In the genomic region with DNA sequence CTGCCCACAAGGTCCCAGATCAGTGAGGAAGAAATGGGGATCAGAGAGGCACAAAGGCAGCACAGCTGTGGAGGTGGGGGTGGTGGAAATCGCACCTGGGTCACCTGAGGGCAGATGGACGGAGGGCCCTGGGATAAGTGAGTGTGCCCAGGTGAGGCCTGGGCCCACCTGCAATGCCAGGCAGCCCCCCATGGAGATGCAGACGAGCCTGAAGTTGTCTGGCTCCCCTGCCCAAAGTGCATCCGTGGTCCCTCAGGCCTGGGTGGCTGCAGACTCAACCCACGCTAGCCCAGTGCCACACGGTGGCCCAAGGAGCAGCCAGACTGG, we compare ENCODE assay signal across 21 cellular contexts.
DNase-seq lines count a peak whose midpoint lies in the region; ATAC-seq lines count a peak whose summit lies in the region.
"Had no signal": no experiment of that assay in that cellular context is flagged by ENCODE, and none has a peak within 500 bp of the region (broad histone marks: within the 10 kb centered on the region; RNA-seq: fewer than 3 reads in every experiment).

No MANE protein-coding gene starts in this region.

- CTCF ChIA-PET in activated naive CD4-positive, alpha-beta T cell treated with anti-CD3 and anti-CD28 coated beads for 36 hours (lab: Charles Lee): interaction anchor here (0.6 kb wide), 1 partner anchor 51 kb away, joined by 3 read pairs; no protein-coding TSS in a partner anchor

- no peak overlapping the region for H2AK5ac ChIP-seq in mesendoderm (ENCODE audit: low read length)

- peaks cover 7% of the 10 kb centered on the region for H3K9me3 Mint-ChIP-seq in memory B cell
- H3K9me3 Mint-ChIP-seq in activated naive CD4-positive, alpha-beta T cell treated with anti-CD3 and anti-CD28 coated beads for 36 hours: no peaks in the 10 kb centered on the region

- no peak overlapping the region for H3K56ac ChIP-seq in mesendoderm (ENCODE audit: low read length)

- H3K27ac Mint-ChIP-seq in memory B cell: peak overlapping the region; percentile 15
- H3K27ac Mint-ChIP-seq in activated naive CD4-positive, alpha-beta T cell treated with anti-CD3 and anti-CD28 coated beads for 36 hours: no peak overlapping the region

- DNase-seq in memory B cell (ENCODE audit: low spot score in 2 of 2): no peak
- DNase-seq in activated naive CD4-positive, alpha-beta T cell treated with anti-CD3 and anti-CD28 coated beads for 36 hours: no peak
- DNase-seq in mesendoderm: no peak
- DNase-seq in mucosa of gallbladder (ENCODE audit: low spot score): no peak
- DNase-seq in activated T-cell treated with anti-CD3 and anti-CD28 coated beads for 4 hours: no peak
- DNase-seq: AML-193, Calu3, DMS53, MM.1S, NCI-H2029, NCI-H446 treated with DMSO at 0.1 percent for 48 hours, NCI-H526 treated with DMSO at 0.1 percent for 48 hours, PC-9, SHP77 treated with DMSO at 0.1 percent for 48 hours had no signal

- no peak overlapping the region for H3K4ac ChIP-seq in mesendoderm (ENCODE audit: low read depth, low read length)

- no CpG with 5 or more reads among the region's 6 CpGs for WGBS in mesendoderm (ENCODE audit: extremely low coverage, insufficient coverage, low lambda C conversion rate)

- H3K18ac ChIP-seq in mesendoderm (ENCODE audit: low read length): no peak overlapping the region

- no peaks in the 10 kb centered on the region for H3K27me3 ChIP-seq in BLaER1 treated with 17β-estradiol and CSF1 and Interleukin-3, amounts not matched to agents 10 nM and 100 nM
- no peaks in the 10 kb centered on the region for H3K27me3 ChIP-seq in mesendoderm (ENCODE audit: insufficient read depth, low read length, poor library complexity)

- H3K27me3 Mint-ChIP-seq in memory B cell: no peaks in the 10 kb centered on the region
- H3K27me3 Mint-ChIP-seq in activated naive CD4-positive, alpha-beta T cell treated with anti-CD3 and anti-CD28 coated beads for 36 hours (ENCODE audit: low read depth): no peaks in the 10 kb centered on the region
- H3K27me3 Mint-ChIP-seq: IgD-negative memory B cell had no signal

- no peak overlapping the region for H2BK5ac ChIP-seq in mesendoderm (ENCODE audit: low read length)

- peak overlapping the region in 1 of 11 experiments; percentile 3; a peak in 1 of 22 replicates for H3K9ac ChIP-seq in BLaER1 treated with 17β-estradiol and CSF1 and Interleukin-3, amounts not matched to agents 10 nM and 100 nM
- no peak overlapping the region for H3K9ac ChIP-seq in mesendoderm (ENCODE audit: low read length)
- H3K9ac ChIP-seq: KMS-11 had no signal

- peaks cover 9% of the 10 kb centered on the region for H3K79me2 ChIP-seq in mesendoderm (ENCODE audit: control insufficient read depth, insufficient read depth, low read length)

- H4K20me1 ChIP-seq in BLaER1 treated with 17β-estradiol and CSF1 and Interleukin-3, amounts not matched to agents 10 nM and 100 nM: peaks cover 94 to 100% (median 98%) of the 10 kb centered on the region in 11 experiments

- no peak overlapping the region for H2BK120ac ChIP-seq in mesendoderm (ENCODE audit: low read depth, low read length)

- no peak overlapping the region for H4K5ac ChIP-seq in mesendoderm (ENCODE audit: low read length)

- peaks cover 68 to 92% (median 78%) of the 10 kb centered on the region in 10 experiments for H3K4me1 ChIP-seq in BLaER1 treated with 17β-estradiol and CSF1 and Interleukin-3, amounts not matched to agents 10 nM and 100 nM
- no peaks in the 10 kb centered on the region for H3K4me1 ChIP-seq in mesendoderm (ENCODE audit: control insufficient read depth, low read depth, low read length)

- intact Hi-C loops in activated naive CD4-positive, alpha-beta T cell treated with anti-CD3 and anti-CD28 coated beads for 36 hours (cut with micrococcal nuclease): no loop called here

- ATAC-seq in GM18520 (IDR thresholded peaks at IDR 0.05; ENCODE audit: unreplicated experiment) (peak; percentile 7), HG02798 (IDR thresholded peaks at IDR 0.05; ENCODE audit: poor library complexity, unreplicated experiment) (peak; percentile 8), memory B cell (ENCODE audit: low read depth) (no peak)

- H3K4me3 ChIP-seq in BLaER1 treated with 17β-estradiol and CSF1 and Interleukin-3, amounts not matched to agents 10 nM and 100 nM: no peak overlapping the region
- H3K4me3 ChIP-seq in mesendoderm (ENCODE audit: low read length): no peak overlapping the region
- H3K4me3 ChIP-seq: A549, PC-9 had no signal

- peaks cover 48% of the 10 kb centered on the region for H3K4me1 Mint-ChIP-seq in memory B cell
- H3K4me1 Mint-ChIP-seq in activated naive CD4-positive, alpha-beta T cell treated with anti-CD3 and anti-CD28 coated beads for 36 hours (ENCODE audit: low read depth): peaks cover 31% of the 10 kb centered on the region

- peaks cover 43% of the 10 kb centered on the region for H3K36me3 Mint-ChIP-seq in memory B cell
- H3K36me3 Mint-ChIP-seq in activated naive CD4-positive, alpha-beta T cell treated with anti-CD3 and anti-CD28 coated beads for 36 hours (ENCODE audit: low read depth): peaks cover 39% of the 10 kb centered on the region

- H2BK15ac ChIP-seq in mesendoderm (replicated peaks; ENCODE audit: low read depth): no peak overlapping the region

- H4K8ac ChIP-seq in mesendoderm (ENCODE audit: low read depth, low read length): no peak overlapping the region

- H3K4me2 ChIP-seq in BLaER1 treated with 17β-estradiol and CSF1 and Interleukin-3, amounts not matched to agents 10 nM and 100 nM: peak overlapping the region in 9 of 11 experiments; percentile 16 to 96 (median 83); a peak in 16 of 22 replicates
- no peak overlapping the region for H3K4me2 ChIP-seq in mesendoderm (ENCODE audit: low read length)
- H3K4me2 ChIP-seq: KMS-11, PC-9 had no signal

- peaks cover 0 to 4% (median 0%) of the 10 kb centered on the region in 11 experiments; a peak in 4 of 22 replicates for H3K9me3 ChIP-seq in BLaER1 treated with 17β-estradiol and CSF1 and Interleukin-3, amounts not matched to agents 10 nM and 100 nM (replicated peaks in 1 of 11)
- H3K9me3 ChIP-seq: A549 had no signal

- H3K4me3 Mint-ChIP-seq in memory B cell: no peak overlapping the region
- H3K4me3 Mint-ChIP-seq in activated naive CD4-positive, alpha-beta T cell treated with anti-CD3 and anti-CD28 coated beads for 36 hours: no peak overlapping the region
- H3K4me3 Mint-ChIP-seq: CD14-positive monocyte had no signal

- H3K27ac ChIP-seq in BLaER1 treated with 17β-estradiol and CSF1 and Interleukin-3, amounts not matched to agents 10 nM and 100 nM: 0 out of 22 replicates have a peak overlapping the region, but pooled peaks of 1 of the 11 experiments have one; percentile 74
- no peak overlapping the region for H3K27ac ChIP-seq in mesendoderm (ENCODE audit: low read depth, low read length)
- H3K27ac ChIP-seq: KMS-11, PC-9 had no signal

- H3K23ac ChIP-seq in mesendoderm (ENCODE audit: low read length): no peak overlapping the region

- peaks cover 28% of the 10 kb centered on the region for H3K79me1 ChIP-seq in mesendoderm (ENCODE audit: low read length)

- peaks cover 20 to 83% (median 40%) of the 10 kb centered on the region in 11 experiments for H3K36me3 ChIP-seq in BLaER1 treated with 17β-estradiol and CSF1 and Interleukin-3, amounts not matched to agents 10 nM and 100 nM
- peaks cover 3% of the 10 kb centered on the region for H3K36me3 ChIP-seq in mesendoderm (ENCODE audit: control insufficient read depth, insufficient read depth, low read length)
